ENCODE assay signal across 1 cellular context in the genomic region with DNA sequence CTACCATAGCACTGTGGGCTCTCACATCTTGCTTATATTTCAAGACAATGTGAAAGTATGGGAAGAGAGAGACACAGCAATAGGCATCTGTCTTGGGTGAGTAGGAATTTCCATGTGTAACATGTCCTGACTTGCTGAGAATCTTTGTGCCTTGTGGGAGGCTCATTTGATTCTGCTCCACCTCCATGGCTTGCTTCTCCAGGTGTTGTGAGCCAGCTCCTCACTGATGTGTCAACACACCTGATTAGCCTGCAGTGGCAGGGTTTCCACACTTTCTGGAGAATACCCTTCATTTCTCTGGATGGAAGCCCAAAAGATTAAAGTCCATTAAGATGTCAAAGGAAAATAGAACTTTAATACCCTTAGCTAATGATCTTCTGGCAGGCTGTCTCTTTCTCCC.
TF ChIP-seq lines count a peak whose summit lies in the region.

No MANE protein-coding gene starts in this region.

TF ChIP-seq in H1, 55 proteins besides CTCF, POLR2A, EP300 and RAD21:
- TF ChIP-seq E2F6 (IDR thresholded peaks at IDR 0.05) (no peak), SP2 (IDR thresholded peaks at IDR 0.05; ENCODE audit: low read length) (no peak), FOSL1 (IDR thresholded peaks at IDR 0.05; ENCODE audit: insufficient read depth, low read depth, low read length) (no peak), SIN3A (conservative IDR thresholded peaks at IDR 0.05 in 1 of 2, IDR thresholded peaks at IDR 0.05 in 1 of 2; ENCODE audit: low read depth in 1 of 2, low read length in 2 of 2) (no peak), EGR1 (IDR thresholded peaks at IDR 0.05; ENCODE audit: borderline replicate concordance, low read depth, low read length) (no peak), TCF12 (IDR thresholded peaks at IDR 0.05; ENCODE audit: low read depth, low read length) (no peak), RNF2 (IDR thresholded peaks at IDR 0.05; ENCODE audit: borderline replicate concordance, low read depth, low read length, missing control alignments, poor library complexity, severe bottlenecking) (no peak), JUN (IDR thresholded peaks at IDR 0.05; ENCODE audit: low read depth, low read length) (no peak), EZH2 (IDR thresholded peaks at IDR 0.05; ENCODE audit: low read depth, low read length, severe bottlenecking) (no peak), SRF (IDR thresholded peaks at IDR 0.05; ENCODE audit: low read depth, low read length) (no peak)
